In the genomic region with DNA sequence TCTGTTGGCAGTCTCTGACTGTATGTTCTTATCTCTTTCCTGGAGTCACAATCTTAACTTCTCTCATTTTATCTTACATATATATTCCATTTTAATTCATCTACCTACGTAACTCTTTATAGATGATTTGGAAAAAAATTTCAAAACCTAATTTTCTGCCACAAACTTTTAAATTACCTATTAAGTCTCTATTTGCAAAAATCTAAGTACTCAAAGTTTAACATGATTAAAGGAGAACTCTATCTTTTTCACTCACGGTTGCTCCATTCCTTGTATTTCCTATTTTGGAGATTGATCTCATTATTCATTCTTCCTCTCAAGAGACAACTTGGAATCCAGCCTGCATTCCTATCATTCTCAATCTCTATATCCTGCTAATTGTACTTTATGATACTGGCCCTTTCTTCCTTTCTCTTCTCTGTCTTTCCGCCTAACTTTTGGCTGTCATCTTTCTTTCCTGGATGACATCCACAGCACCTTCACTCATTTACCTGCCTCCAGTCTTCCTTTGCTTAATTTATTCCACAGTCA, we compare ENCODE assay signal across 14 cellular contexts.
DNase-seq lines count a peak whose midpoint lies in the region; ATAC-seq and TF ChIP-seq lines count a peak whose summit lies in the region.
"Had no signal": no experiment of that assay in that cellular context is flagged by ENCODE, and none has a peak within 500 bp of the region (broad histone marks: within the 10 kb centered on the region; RNA-seq: fewer than 3 reads in every experiment).

No MANE protein-coding gene starts in this region.

- intact Hi-C loops in left ventricle myocardium superior (cut with micrococcal nuclease) = loop anchor here (5.0 kb wide), 1 partner anchor 1073 kb away; a partner anchor contains a TSS

- no peak for TF ChIP-seq CTCF in cardiac muscle cell (IDR thresholded peaks at IDR 0.05; ENCODE audit: low read depth, low read length)

- no peaks in the 10 kb centered on the region for H3K9me3 ChIP-seq in cardiac muscle cell (ENCODE audit: low read depth)
- H3K9me3 ChIP-seq: ovary, transverse colon had no signal

- H3K36me3 ChIP-seq in cardiac muscle cell = no peaks in the 10 kb centered on the region
- H3K36me3 ChIP-seq: ovary, transverse colon had no signal

- no peaks in the 10 kb centered on the region for H3K27me3 ChIP-seq in cardiac muscle cell
- H3K27me3 ChIP-seq: ovary, transverse colon had no signal

- H3K4me3 ChIP-seq in cardiac muscle cell = no peak overlapping the region
- H3K4me3 ChIP-seq: ovary, transverse colon had no signal

- DNase-seq in cardiac muscle cell (ENCODE audit: low read depth in 1 of 2, low spot score in 1 of 2) (peak; percentile 42 to 76), left ventricle myocardium superior (no peak), amniotic epithelial cell (ENCODE audit: low read depth) (peak; percentile 70), foreskin melanocyte (peak; percentile 38), NCI-H510A treated with DMSO at 0.1 percent for 48 hours (lab: John Stamatoyannopoulos, UW) (no peak), SHP77 treated with DMSO at 0.1 percent for 48 hours (lab: John Stamatoyannopoulos, UW) (no peak)
- no peak for DNase-seq in stimulated activated CD4-positive, alpha-beta T cell treated with anti-CD3 and anti-CD28 coated beads, Interleukin-4, amount 100 ng/mL, for 4 hours
- DNase-seq: activated CD4-positive, alpha-beta memory T cell treated with anti-CD3 and anti-CD28 coated beads for 36 hours; MV-4-11; NCI-H2171 treated with DMSO at 0.1 percent for 48 hours; ovary; transverse colon had no signal

- H3K4me1 ChIP-seq in cardiac muscle cell (ENCODE audit: low read depth) = peaks cover 57% of the 10 kb centered on the region

- ATAC-seq in left ventricle myocardium superior (no peak), GM18520 (IDR thresholded peaks at IDR 0.05; ENCODE audit: unreplicated experiment) (no peak)
- ATAC-seq: activated T-helper 17 cell treated with anti-CD3 and anti-CD28 coated beads, Interleukin-2, amount 50 U/mL, for 72 hours had no signal

- H3K27ac ChIP-seq in cardiac muscle cell = peak overlapping the region; percentile 94
- H3K27ac ChIP-seq: ovary, transverse colon had no signal

Comparison
In these comparisons a context has a peak if more than half of its experiments do, and no peak if none do; other contexts are left out.
1. DNase-seq: peak in cardiac muscle cell (2 of 2), amniotic epithelial cell (single experiment) and foreskin melanocyte (single experiment); none in left ventricle myocardium superior (single experiment), NCI-H510A treated with DMSO at 0.1 percent for 48 hours (single experiment), SHP77 treated with DMSO at 0.1 percent for 48 hours (single experiment) and stimulated activated CD4-positive, alpha-beta T cell treated with anti-CD3 and anti-CD28 coated beads, Interleukin-4, amount 100 ng/mL, for 4 hours (0 of 2).